8 cellular contexts compared by ENCODE assay signal in the genomic region with DNA sequence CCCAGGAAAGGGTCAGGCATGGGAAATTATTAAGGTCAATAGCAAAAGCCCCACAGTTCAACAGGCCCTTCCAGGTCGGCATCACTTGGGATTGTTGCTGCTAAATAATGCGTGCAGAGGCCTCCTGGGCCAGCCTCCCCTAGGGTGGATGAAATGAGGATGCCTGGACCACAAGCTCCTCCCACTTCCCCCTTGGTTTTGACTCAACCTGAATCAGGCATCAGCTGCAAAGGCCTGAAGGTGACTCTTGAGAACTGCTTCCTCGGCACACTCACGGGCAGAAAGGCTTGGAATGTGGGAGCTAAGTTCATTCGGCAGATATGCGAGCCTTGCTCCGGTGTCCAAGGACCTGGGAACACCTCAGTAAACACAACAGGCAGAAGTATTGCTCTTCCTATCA.
A peak's percentile ranks its signal among the peaks of the same experiment; 100 is the strongest.
DNase-seq lines count a peak whose midpoint lies in the region; ATAC-seq, FAIRE-seq and TF ChIP-seq lines count a peak whose summit lies in the region.

No MANE protein-coding gene starts in this region.

- no peaks in the 10 kb centered on the region for H3K36me3 Mint-ChIP-seq in astrocyte (ENCODE audit: low read depth, unreplicated experiment)

- peaks cover 45% of the 10 kb centered on the region for H3K4me1 Mint-ChIP-seq in astrocyte (ENCODE audit: low read depth, unreplicated experiment)

- DNase-seq in T-helper 1 cell (peak; percentile 37 to 93 (median 65)), astrocyte (ENCODE audit: low read depth) (peak; percentile 76), LoVo (ENCODE audit: low spot score) (no peak), DMS 273 treated with DMSO at 0.1 percent for 48 hours (lab: John Stamatoyannopoulos, UW) (no peak), left cardiac atrium (no peak)
- DNase-seq in stimulated activated CD4-positive, alpha-beta T cell treated with anti-CD3 and anti-CD28 coated beads, Interleukin-15, amount 100 ng/mL, for 24 hours = peak; percentile 87

- peak overlapping the region; percentile 77 for H3K9ac ChIP-seq in astrocyte (ENCODE audit: low read length)

- H3K27ac ChIP-seq in astrocyte (ENCODE audit: low read depth, low read length) = peak overlapping the region; percentile 96

- H2AFZ ChIP-seq in astrocyte (ENCODE audit: low read depth, low read length) = no peak overlapping the region

- no peaks in the 10 kb centered on the region for H4K20me1 ChIP-seq in astrocyte (ENCODE audit: insufficient read depth, low read length)

- intact Hi-C loops in left cardiac atrium (cut with DNase I) = no loop called here

- no peak overlapping the region for H3K4me3 Mint-ChIP-seq in astrocyte (ENCODE audit: unreplicated experiment)

- H3K27me3 ChIP-seq in astrocyte (ENCODE audit: insufficient read depth, low read length) = no peaks in the 10 kb centered on the region

- peak overlapping the region; percentile 47 for H3K4me2 ChIP-seq in astrocyte (ENCODE audit: low read length)

- H3K9me3 Mint-ChIP-seq in astrocyte (ENCODE audit: unreplicated experiment) = no peaks in the 10 kb centered on the region

- H3K27ac Mint-ChIP-seq in astrocyte (ENCODE audit: unreplicated experiment) = no peak overlapping the region

- H3K4me3 ChIP-seq in astrocyte (ENCODE audit: insufficient read depth, low read depth, low read length) = no peak overlapping the region

- no peaks in the 10 kb centered on the region for H3K27me3 Mint-ChIP-seq in astrocyte (ENCODE audit: low read depth, unreplicated experiment)

- ATAC-seq in GM19035 (IDR thresholded peaks at IDR 0.05; ENCODE audit: unreplicated experiment) = peak; percentile 40
- ATAC-seq in HG03108 (IDR thresholded peaks at IDR 0.05; ENCODE audit: unreplicated experiment) = peak; percentile 43
- no peak for ATAC-seq in left cardiac atrium

- H3K9me3 ChIP-seq in astrocyte (ENCODE audit: insufficient read depth, low read depth, low read length) = no peaks in the 10 kb centered on the region

- TF ChIP-seq CTCF in astrocyte (IDR thresholded peaks at IDR 0.05; ENCODE audit: insufficient read depth, low read depth, low read length) = no peak

- peaks cover 66% of the 10 kb centered on the region for H3K4me1 ChIP-seq in astrocyte (ENCODE audit: insufficient read depth, low read length)

- H3K79me2 ChIP-seq in astrocyte (ENCODE audit: insufficient read depth, low read length) = no peaks in the 10 kb centered on the region

- H3K36me3 ChIP-seq in astrocyte (ENCODE audit: insufficient read depth, low read length) = no peaks in the 10 kb centered on the region

- no peak for FAIRE-seq in astrocyte (lab: Jason Lieb, UNC)

Comparison
In these comparisons a context has a peak if more than half of its experiments do, and no peak if none do; other contexts are left out.
1. ATAC-seq: peak in GM19035 (single experiment) and HG03108 (single experiment); none in left cardiac atrium (0 of 2).
2. DNase-seq: peak in T-helper 1 cell (5 of 5), astrocyte (single experiment) and stimulated activated CD4-positive, alpha-beta T cell treated with anti-CD3 and anti-CD28 coated beads, Interleukin-15, amount 100 ng/mL, for 24 hours (single experiment); none in LoVo (single experiment), DMS 273 treated with DMSO at 0.1 percent for 48 hours (single experiment) and left cardiac atrium (single experiment).